Comparison of ENCODE assay signal across 19 cellular contexts in the genomic region with DNA sequence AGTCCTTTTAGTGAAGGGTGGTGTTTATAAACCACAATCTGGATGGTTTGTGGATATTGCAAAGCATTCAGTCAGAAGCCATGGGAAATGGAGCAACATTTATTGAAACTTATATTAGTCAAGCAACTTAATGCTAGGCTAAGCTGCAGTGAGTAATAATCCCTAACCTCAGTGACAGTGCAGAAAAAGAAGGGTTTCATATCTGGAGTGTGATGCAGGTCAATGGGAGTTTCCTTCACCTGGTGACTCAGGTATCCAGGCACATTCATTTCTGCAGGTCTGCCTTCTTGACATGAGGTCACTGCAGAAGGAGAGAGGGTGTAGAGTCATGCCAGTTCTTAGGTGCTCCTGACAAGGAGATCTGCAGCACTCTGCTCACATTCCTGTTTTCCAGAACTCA. TPM values are rescaled to one million over a fixed set of nuclear protein-coding genes. Genes with fewer than 3 reads are reported as not detected.
DNase-seq lines count a peak whose midpoint lies in the region; ATAC-seq and TF ChIP-seq lines count a peak whose summit lies in the region.
"Had no signal": no experiment of that assay in that cellular context is flagged by ENCODE, and none has a peak within 500 bp of the region (broad histone marks: within the 10 kb centered on the region; RNA-seq: fewer than 3 reads in every experiment).

No MANE protein-coding gene starts in this region.

- H3K9me3 Mint-ChIP-seq in MCF 10A (ENCODE audit: unreplicated experiment), result no peaks in the 10 kb centered on the region

- intact Hi-C loops in MCF 10A (cut with micrococcal nuclease), result no loop called here
- intact Hi-C loops in breast epithelium (cut with DNase I; ENCODE audit: low total_unique reads), result no loop called here
- intact Hi-C loops in PC-9 (cut with micrococcal nuclease; ENCODE audit: unreplicated experiment), result no loop called here

- H3K27ac ChIP-seq in breast epithelium, result no peak overlapping the region
- H3K27ac ChIP-seq in PC-9, result peak overlapping the region; percentile 50
- H3K27ac ChIP-seq: A549, BLaER1 had no signal

- no peaks in the 10 kb centered on the region for H3K27me3 ChIP-seq in breast epithelium
- H3K27me3 ChIP-seq in PC-9 (ENCODE audit: insufficient read depth, low read depth), result no peaks in the 10 kb centered on the region
- H3K27me3 ChIP-seq: BLaER1 had no signal

- H3K4me3 ChIP-seq in breast epithelium (no peak overlapping the region), PC-9 (no peak overlapping the region), epithelial cell of esophagus (ENCODE audit: low read length) (no peak overlapping the region)
- H3K4me3 ChIP-seq: A549, BLaER1 had no signal

- POLR2A ChIA-PET in MCF 10A (lab: Yijun Ruan, JAX) (no interaction called here), PC-9 (lab: Charles Lee; ENCODE audit: unreplicated experiment) (no interaction called here)

- H3K27ac Mint-ChIP-seq in MCF 10A (ENCODE audit: low read depth, unreplicated experiment), result no peak overlapping the region

- H3F3A ChIP-seq in PC-9 (ENCODE audit: insufficient read depth, low read depth), result no peaks in the 10 kb centered on the region

- TF ChIP-seq POLR2A in breast epithelium (IDR thresholded peaks at IDR 0.05), result no peak

- CTCF ChIA-PET in MCF 10A (lab: Yijun Ruan, JAX) (interaction anchor here (0.7 to 4.4 kb wide), 2 partner anchors 68 to 244 kb away, joined by 4 to 32 read pairs; no protein-coding TSS in a partner anchor), PC-9 (lab: Charles Lee) (no interaction called here)

- H2AFZ ChIP-seq in PC-9, result no peak overlapping the region

- H3K27me3 Mint-ChIP-seq in MCF 10A (ENCODE audit: insufficient read depth, unreplicated experiment), result peaks cover 53% of the 10 kb centered on the region

- H3K36me3 ChIP-seq in breast epithelium (no peaks in the 10 kb centered on the region), PC-9 (ENCODE audit: low read depth) (no peaks in the 10 kb centered on the region)
- H3K36me3 ChIP-seq: BLaER1 had no signal

- DNase-seq in MCF 10A (ENCODE audit: unreplicated experiment) (peak; percentile 23), breast epithelium (ENCODE audit: low spot score in 2 of 2) (no peak), PC-9 (peak in 1 of 2 experiments; percentile 82), epithelial cell of esophagus (ENCODE audit: low read depth) (peak; percentile 96), C1 segment of cervical spinal cord (lab: John Stamatoyannopoulos, UW) (no peak), RPMI8226 (no peak)
- DNase-seq: IMR-90; NCI-H1105; NCI-H2081; NCI-H2171 treated with DMSO at 0.1 percent for 48 hours; NK-92 treated with Interleukin-12 subunit alpha and Interleukin-12 subunit beta, amount 100 ng/mL, for 24 hours; Right ventricle myocardium superior; SW 1271 had no signal

- TF ChIP-seq CTCF in MCF 10A (IDR thresholded peaks at IDR 0.05; ENCODE audit: unreplicated experiment) (no peak), breast epithelium (IDR thresholded peaks at IDR 0.05) (no peak), PC-9 (conservative IDR thresholded peaks at IDR 0.05) (no peak), epithelial cell of esophagus (IDR thresholded peaks at IDR 0.05; ENCODE audit: insufficient read depth, low read depth, low read length, missing control alignments) (no peak)

- no peak for ATAC-seq in GM21423 (IDR thresholded peaks at IDR 0.05; ENCODE audit: unreplicated experiment)
- ATAC-seq: A549, Panc1 had no signal

- H3K4me3 Mint-ChIP-seq in MCF 10A (ENCODE audit: unreplicated experiment), result no peak overlapping the region

- H3K9me2 ChIP-seq in PC-9 (ENCODE audit: insufficient read depth), result no peaks in the 10 kb centered on the region

- BruUV-seq in MCF 10A (replicated peaks; lab: Mats Ljungman, UMichigan) (no TSS peak), PC-9 (replicated peaks; lab: Mats Ljungman, UMichigan) (no TSS peak)

- H3K4me2 ChIP-seq in PC-9, result no peak overlapping the region
- H3K4me2 ChIP-seq: A549, BLaER1 had no signal

- H4K20me1 ChIP-seq in PC-9 (ENCODE audit: insufficient read depth), result no peaks in the 10 kb centered on the region
- H4K20me1 ChIP-seq: BLaER1 had no signal

- H3K79me2 ChIP-seq in PC-9 (ENCODE audit: low read depth), result no peaks in the 10 kb centered on the region

- H3K36me3 Mint-ChIP-seq in MCF 10A (ENCODE audit: insufficient read depth, unreplicated experiment), result no peaks in the 10 kb centered on the region

- H3K4me1 ChIP-seq in breast epithelium, result no peaks in the 10 kb centered on the region
- no peaks in the 10 kb centered on the region for H3K4me1 ChIP-seq in PC-9 (replicated peaks; ENCODE audit: insufficient read depth)
- H3K4me1 ChIP-seq: A549, BLaER1 had no signal

- no peaks in the 10 kb centered on the region for H3K4me1 Mint-ChIP-seq in MCF 10A (ENCODE audit: insufficient read depth, unreplicated experiment)

- no peaks in the 10 kb centered on the region for H3K9me3 ChIP-seq in breast epithelium
- no peaks in the 10 kb centered on the region for H3K9me3 ChIP-seq in PC-9 (ENCODE audit: insufficient read depth, low read depth)
- H3K9me3 ChIP-seq: A549, BLaER1 had no signal

RNA-seq across cellular contexts. Expression of a gene that starts 10.4 kb away (rescaled TPM):
- not detected in 2 replicates for total RNA-seq in MCF 10A (2022)
- total RNA-seq in breast epithelium, result not detected
- not detected in 2 replicates for total RNA-seq in PC-9 (2021)
- total RNA-seq: IMR-90, M059J, NCI-H460, Right ventricle myocardium superior had no signal

Comparison
In these comparisons a context has a peak if more than half of its experiments do, and no peak if none do; other contexts are left out.
1. DNase-seq: peak in MCF 10A (single experiment) and epithelial cell of esophagus (single experiment); none in breast epithelium (0 of 2), C1 segment of cervical spinal cord (0 of 14) and RPMI8226 (single experiment).